16 cellular contexts compared by ENCODE assay signal in the genomic region with DNA sequence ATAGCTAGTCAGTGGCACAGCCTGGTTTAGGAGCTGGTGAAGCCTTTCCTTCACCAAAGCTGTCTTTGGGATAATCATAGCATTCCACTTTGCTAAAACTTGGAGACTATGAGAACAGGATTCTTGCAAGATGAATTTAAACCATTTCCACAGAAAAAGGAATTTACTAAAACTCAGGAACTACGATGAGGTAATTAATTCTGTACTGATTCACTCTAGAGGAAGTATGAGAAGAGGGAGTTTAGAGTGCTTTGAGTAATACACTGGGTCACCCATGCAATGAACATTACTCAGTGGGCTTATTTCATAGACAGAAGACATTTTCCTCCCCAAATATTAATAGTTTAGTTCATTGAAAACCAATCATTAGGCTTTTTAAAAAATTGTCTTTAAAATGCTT.
"Had no signal": no experiment of that assay in that cellular context is flagged by ENCODE, and none has a peak within 500 bp of the region (broad histone marks: within the 10 kb centered on the region; RNA-seq: fewer than 3 reads in every experiment).

No MANE protein-coding gene starts in this region.

- H3K36me3 Mint-ChIP-seq: activated CD8-positive, alpha-beta memory T cell treated with anti-CD3 and anti-CD28 coated beads, Interleukin-2, amount 10 ng/mL, durations not matched to agents 7 days and 5 days had no signal

- H3K9ac ChIP-seq: parathyroid adenoma had no signal

- H3K27me3 Mint-ChIP-seq: activated CD8-positive, alpha-beta memory T cell treated with anti-CD3 and anti-CD28 coated beads, Interleukin-2, amount 10 ng/mL, durations not matched to agents 7 days and 5 days; central memory CD8-positive, alpha-beta T cell; stimulated activated naive CD8-positive, alpha-beta T cell treated with anti-CD3 and anti-CD28 coated beads, Interleukin-15, Interleukin-2, amounts not matched to agents 100 ng/mL and 50 ng/mL, for 24 hours had no signal

- H3K27me3 ChIP-seq: testis had no signal

- H3K79me2 ChIP-seq: parathyroid adenoma had no signal

- H3K27ac Mint-ChIP-seq: activated CD8-positive, alpha-beta memory T cell treated with anti-CD3 and anti-CD28 coated beads, Interleukin-2, amount 10 ng/mL, durations not matched to agents 7 days and 5 days; stimulated activated naive CD8-positive, alpha-beta T cell treated with anti-CD3 and anti-CD28 coated beads, Interleukin-15, Interleukin-2, amounts not matched to agents 100 ng/mL and 50 ng/mL, for 24 hours had no signal

- H3K4me1 ChIP-seq: parathyroid adenoma, testis had no signal

- ATAC-seq: activated CD4-positive, CD25-positive, alpha-beta regulatory T cell treated with anti-CD3 and anti-CD28 coated beads, Interleukin-2, amount 50 U/mL, for 24 hours; activated CD8-positive, alpha-beta memory T cell treated with anti-CD3 and anti-CD28 coated beads, Interleukin-2, amount 10 ng/mL, durations not matched to agents 7 days and 5 days had no signal

- H3K4me3 Mint-ChIP-seq: activated CD8-positive, alpha-beta memory T cell treated with anti-CD3 and anti-CD28 coated beads, Interleukin-2, amount 10 ng/mL, durations not matched to agents 7 days and 5 days; central memory CD8-positive, alpha-beta T cell; stimulated activated naive CD8-positive, alpha-beta T cell treated with anti-CD3 and anti-CD28 coated beads, Interleukin-15, Interleukin-2, amounts not matched to agents 100 ng/mL and 50 ng/mL, for 24 hours had no signal

- H3K4me1 Mint-ChIP-seq: activated CD8-positive, alpha-beta memory T cell treated with anti-CD3 and anti-CD28 coated beads, Interleukin-2, amount 10 ng/mL, durations not matched to agents 7 days and 5 days; central memory CD8-positive, alpha-beta T cell had no signal

- H3K9me3 Mint-ChIP-seq: stimulated activated naive CD8-positive, alpha-beta T cell treated with anti-CD3 and anti-CD28 coated beads, Interleukin-15, Interleukin-2, amounts not matched to agents 100 ng/mL and 50 ng/mL, for 24 hours had no signal

- H3K9me3 ChIP-seq: testis had no signal

- DNase-seq: activated CD8-positive, alpha-beta memory T cell treated with anti-CD3 and anti-CD28 coated beads, Interleukin-2, amount 10 ng/mL, durations not matched to agents 7 days and 5 days; activated naive CD4-positive, alpha-beta T cell; activated T-cell treated with anti-CD3 and anti-CD28 coated beads, Interleukin-2, amount 50 U/mL, for 48 hours; aorta; cortex of kidney; effector memory CD4-positive, alpha-beta T cell; erythroblast; retina; stimulated activated CD4-positive, alpha-beta T cell treated with anti-CD3 and anti-CD28 coated beads, Interleukin-15, amount 100 ng/mL, for 24 hours; stimulated activated CD4-positive, alpha-beta T cell treated with anti-CD3 and anti-CD28 coated beads, Interleukin-4, amount 100 ng/mL, for 24 hours; T-helper 2 cell; testis had no signal

- H3K4me3 ChIP-seq: testis had no signal

- H2AFZ ChIP-seq: parathyroid adenoma had no signal

- H3K27ac ChIP-seq: parathyroid adenoma, testis had no signal
